Comparison of ENCODE assay signal across 8 cellular contexts in the genomic region with DNA sequence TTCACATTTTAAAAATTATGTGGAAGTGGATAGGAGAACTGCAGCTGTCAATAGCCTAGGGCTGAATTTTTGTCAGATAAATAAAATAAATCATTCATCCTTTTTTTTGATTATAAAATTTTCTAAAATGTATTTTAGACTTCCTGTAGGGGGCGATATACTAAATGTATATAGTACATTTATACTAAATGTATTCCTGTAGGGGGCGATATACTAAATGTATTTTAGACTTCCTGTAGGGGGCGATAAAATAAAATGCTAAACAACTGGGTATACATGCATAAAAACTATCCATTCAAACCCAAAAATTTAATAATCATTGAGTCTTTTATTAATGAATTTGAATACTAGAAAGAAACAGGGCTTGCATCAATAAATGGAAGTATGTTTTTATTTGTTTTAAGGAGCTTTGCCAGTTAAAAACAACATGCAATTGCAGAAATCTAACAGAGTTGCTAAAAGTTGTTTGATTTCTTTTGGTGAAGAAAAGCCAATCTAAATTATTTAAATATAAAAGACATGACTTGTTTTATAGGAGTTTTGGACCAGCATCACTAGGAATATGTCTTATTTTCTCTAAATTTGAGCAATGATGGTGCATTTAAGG. TPM values are rescaled to one million over a fixed set of nuclear protein-coding genes. Genes with fewer than 3 reads are reported as not detected.
A peak's percentile ranks its signal among the peaks of the same experiment; 100 is the strongest.
DNase-seq lines count a peak whose midpoint lies in the region; ATAC-seq, FAIRE-seq and TF ChIP-seq lines count a peak whose summit lies in the region.

No MANE protein-coding gene starts in this region.

- CTCF ChIA-PET in K562 (lab: Yijun Ruan, JAX; ENCODE audit: low intra/inter-chr PET ratio) = interaction anchor here (0.5 to 4.1 kb wide), 16 partner anchors 9 to 592 kb away, joined by 3 to 29 read pairs (median 4); no protein-coding TSS in a partner anchor

- no peak overlapping the region for H3K9ac ChIP-seq in K562 (ENCODE audit: insufficient read depth in 1 of 2, low read depth in 2 of 2, low read length in 2 of 2)

- no peak overlapping the region for H2AFZ ChIP-seq in K562 (ENCODE audit: low read depth, low read length)

- no peak for TF ChIP-seq EP300 in K562 (IDR thresholded peaks at IDR 0.05; ENCODE audit: low read length)

- 0% methylated on average over 3 of the region's 3 CpGs for WGBS in K562 (ENCODE audit: insufficient coverage, low coverage, missing lambda C conversion rate)

- H3K79me2 ChIP-seq in K562 (ENCODE audit: control insufficient read depth, insufficient read depth, low read length) = no peaks in the 10 kb centered on the region

- POLR2A ChIA-PET in K562 (lab: Yijun Ruan, JAX) = no interaction called here

- H3K4me1 ChIP-seq in K562 (replicated peaks in 1 of 2; ENCODE audit: control insufficient read depth in 2 of 2, insufficient read depth in 2 of 2, low read length in 2 of 2) = no peaks in the 10 kb centered on the region; a peak in 1 of 5 replicates

- no peak overlapping the region for H3K4me2 ChIP-seq in K562 (ENCODE audit: insufficient read depth, low read length)

- ATAC-seq in K562 (peak; percentile 58; the same call in 2 of the 3 replicates), HG02571 (IDR thresholded peaks at IDR 0.05; ENCODE audit: unreplicated experiment) (no peak)

- intact Hi-C loops in K562 (cut with micrococcal nuclease) = loop anchor here (2.0 to 5.0 kb wide), 2 partner anchors 119 to 252 kb away; no protein-coding TSS in a partner anchor

- H3K9me3 ChIP-seq in K562 (replicated peaks; ENCODE audit: control insufficient read depth, insufficient read depth, low read depth, low read length) = no peaks in the 10 kb centered on the region; the same call in 1 of the 2 replicates

- BruUV-seq in K562 (replicated peaks; lab: Mats Ljungman, UMichigan) = no TSS peak

- H3K27me3 ChIP-seq in K562 (ENCODE audit: control insufficient read depth in 2 of 2, insufficient read depth in 2 of 2, low read length in 2 of 2) = peaks cover 5 to 20% of the 10 kb centered on the region in 2 experiments; a peak in 3 of 5 replicates

- H3K36me3 ChIP-seq in K562 (ENCODE audit: control insufficient read depth, insufficient read depth, low read length) = no peaks in the 10 kb centered on the region

- no peaks in the 10 kb centered on the region for H4K20me1 ChIP-seq in K562 (replicated peaks; ENCODE audit: control insufficient read depth, insufficient read depth, low read length)

- H3K27ac ChIP-seq in K562 (ENCODE audit: extremely low read depth, low read depth, low read length) = no peak overlapping the region

- DNase-seq in DMS114 treated with DMSO at 0.1 percent for 48 hours (lab: John Stamatoyannopoulos, UW; ENCODE audit: unreplicated experiment) (peak; percentile 32), H4 (ENCODE audit: low spot score) (peak; percentile 31), NCI-H2196 (lab: John Stamatoyannopoulos, UW; ENCODE audit: unreplicated experiment) (peak; percentile 55), K562 (ENCODE audit: extremely low read depth in 1 of 4, low spot score in 3 of 4) (peak; percentile 23 to 55 (median 48)), midbrain (lab: John Stamatoyannopoulos, UW) (peak; percentile 12), epidermal melanocyte (ENCODE audit: insufficient read length, low spot score) (no peak), HuH-7.5 (ENCODE audit: low spot score) (no peak)

- TF ChIP-seq POLR2A in K562 (conservative IDR thresholded peaks at IDR 0.05) = no peak

- TF ChIP-seq CTCF in K562 (IDR thresholded peaks at IDR 0.05 in 2 of 3, conservative IDR thresholded peaks at IDR 0.05 in 1 of 3; ENCODE audit: insufficient read depth in 2 of 3, low read depth in 1 of 3, low read length in 3 of 3) = peak; percentile 75 to 100 (median 99)

- in situ Hi-C loops in K562 (cut with MboI) = loop anchor here (10.0 kb wide), 1 partner anchor 105 kb away; a partner anchor contains a TSS

- no peak overlapping the region for H3K4me3 ChIP-seq in K562

- FAIRE-seq in K562 (lab: Jason Lieb, UNC) = no peak

- TF ChIP-seq RAD21 in K562 (CRISPR knock-in tag; conservative IDR thresholded peaks at IDR 0.05 in 1 of 2, IDR thresholded peaks at IDR 0.05 in 1 of 2) = peak in 1 of 2 experiments; percentile 58; a peak in 3 of 4 replicates

- H3K9me1 ChIP-seq in K562 (ENCODE audit: control insufficient read depth, insufficient read depth, low read length) = no peaks in the 10 kb centered on the region

TF ChIP-seq in K562, 482 proteins besides CTCF, POLR2A, EP300 and RAD21 (continues in another document):
- TF ChIP-seq, protein P1, sequence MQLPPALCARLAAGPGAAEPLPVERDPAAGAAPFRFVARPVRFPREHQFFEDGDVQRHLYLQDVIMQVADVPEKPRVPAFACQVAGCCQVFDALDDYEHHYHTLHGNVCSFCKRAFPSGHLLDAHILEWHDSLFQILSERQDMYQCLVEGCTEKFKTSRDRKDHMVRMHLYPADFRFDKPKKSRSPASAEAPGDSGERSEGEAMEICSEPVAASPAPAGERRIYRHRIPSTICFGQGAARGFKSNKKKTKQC (CRISPR knock-in tag; IDR thresholded peaks at IDR 0.05) = no peak
- TF ChIP-seq CBFB (CRISPR knock-in tag; IDR thresholded peaks at IDR 0.05) = no peak
- TF ChIP-seq, protein P2, sequence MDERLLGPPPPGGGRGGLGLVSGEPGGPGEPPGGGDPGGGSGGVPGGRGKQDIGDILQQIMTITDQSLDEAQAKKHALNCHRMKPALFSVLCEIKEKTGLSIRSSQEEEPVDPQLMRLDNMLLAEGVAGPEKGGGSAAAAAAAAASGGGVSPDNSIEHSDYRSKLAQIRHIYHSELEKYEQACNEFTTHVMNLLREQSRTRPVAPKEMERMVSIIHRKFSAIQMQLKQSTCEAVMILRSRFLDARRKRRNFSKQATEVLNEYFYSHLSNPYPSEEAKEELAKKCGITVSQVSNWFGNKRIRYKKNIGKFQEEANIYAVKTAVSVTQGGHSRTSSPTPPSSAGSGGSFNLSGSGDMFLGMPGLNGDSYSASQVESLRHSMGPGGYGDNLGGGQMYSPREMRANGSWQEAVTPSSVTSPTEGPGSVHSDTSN (CRISPR knock-in tag; IDR thresholded peaks at IDR 0.05; ENCODE audit: low read depth) = no peak
- TF ChIP-seq, protein P2 (tag; conservative IDR thresholded peaks at IDR 0.05; ENCODE audit: low read depth) = 0 out of 2 replicates have a peak, but pooled peaks have one; percentile 19
- peak; percentile 63; the same call in 1 of the 2 replicates for TF ChIP-seq KLF16 (IDR thresholded peaks at IDR 0.05)

RNA-seq across cellular contexts. Expression of a gene that starts 31.4 kb away (rescaled TPM):
- total RNA-seq in H4 (2014; rRNA removed; shearing (Covaris generic)) = not detected in 2 replicates
- 0.09 TPM in 1 of 2 replicates, not detected in the other for total RNA-seq in K562 (2011; cell fraction: chromatin; rRNA removed; ENCODE audit: low replicate concordance)
- 0.13 and 0.17 TPM in 2 replicates for total RNA-seq in K562 (2011; cell fraction: nucleolus; rRNA removed)
- not detected in 2 replicates for total RNA-seq in K562 (2011; cell fraction: nucleoplasm; rRNA removed)
- total RNA-seq in K562 (2014; rRNA removed) (not detected in 2 replicates), K562 (2014; rRNA removed; fragmentation: Illumina TruSeq; extraction: Trizol) (not detected in 2 replicates), K562 (2015; rRNA removed; fragmentation: Illumina TruSeq; extraction: Trizol) (not detected in 2 replicates), K562 (2021) (0.04 and 0.22 TPM in 2 replicates)
- polyA plus RNA-seq in K562 (2011; rRNA removed) (0.03 and 0.08 TPM in 2 replicates), K562 (2014; fragmentation: Illumina TruSeq; extraction: Trizol) (0.08 TPM in 1 of 2 replicates, not detected in the other), K562 (2014; fragmentation: Nextera tagmentation; extraction: Ambion mirVana) (under 1 TPM in 1 of 2 experiments, not detected in 1; 0.03 TPM), K562 (2014; rRNA removed) (not detected in 2 replicates)
- 0.03 TPM in 1 of 2 replicates, not detected in the other for polyA plus RNA-seq in K562 (2011; cell fraction: cytosol; rRNA removed)
- 0.09 TPM in 1 of 2 replicates, not detected in the other for polyA plus RNA-seq in K562 (2011; cell fraction: nucleus; rRNA removed)
- 0.07 TPM in 1 of 2 replicates, not detected in the other for polyA plus RNA-seq in K562 (2012)
- 0.09 and 0.11 TPM in 2 replicates for polyA minus RNA-seq in K562 (2011; rRNA and poly(A)+ RNA removed)
- polyA minus RNA-seq in K562 (2011; cell fraction: cytosol; rRNA and poly(A)+ RNA removed) = not detected in 2 replicates
- polyA minus RNA-seq in K562 (2011; cell fraction: nucleus; rRNA and poly(A)+ RNA removed) = not detected in 2 replicates

RNA-seq across cellular contexts. Expression of a gene that starts 46.8 kb away (rescaled TPM):
- total RNA-seq in H4 (2014; rRNA removed; shearing (Covaris generic)) = not detected in 2 replicates
- total RNA-seq in K562 (2011; cell fraction: chromatin; rRNA removed; ENCODE audit: low replicate concordance) = not detected in 2 replicates
- total RNA-seq in K562 (2011; cell fraction: nucleolus; rRNA removed) = not detected in 2 replicates
- total RNA-seq in K562 (2011; cell fraction: nucleoplasm; rRNA removed) = not detected in 2 replicates
- total RNA-seq in K562 (2014; rRNA removed) (not detected in 2 replicates), K562 (2014; rRNA removed; fragmentation: Illumina TruSeq; extraction: Trizol) (not detected in 2 replicates), K562 (2015; rRNA removed; fragmentation: Illumina TruSeq; extraction: Trizol) (not detected in 2 replicates), K562 (2021) (not detected in 2 replicates)
- polyA plus RNA-seq in K562 (2011; rRNA removed) (not detected in 2 replicates), K562 (2014; fragmentation: Illumina TruSeq; extraction: Trizol) (not detected in 2 replicates), K562 (2014; fragmentation: Nextera tagmentation; extraction: Ambion mirVana) (not detected), K562 (2014; rRNA removed) (not detected in 2 replicates)
- not detected in 2 replicates for polyA plus RNA-seq in K562 (2011; cell fraction: cytosol; rRNA removed)
- polyA plus RNA-seq in K562 (2011; cell fraction: nucleus; rRNA removed) = not detected in 2 replicates
- polyA plus RNA-seq in K562 (2012) = not detected in 2 replicates
- polyA minus RNA-seq in K562 (2011; rRNA and poly(A)+ RNA removed) = not detected in 2 replicates
- polyA minus RNA-seq in K562 (2011; cell fraction: cytosol; rRNA and poly(A)+ RNA removed) = not detected in 2 replicates
- not detected in 2 replicates for polyA minus RNA-seq in K562 (2011; cell fraction: nucleus; rRNA and poly(A)+ RNA removed)

Comparison
In these comparisons a context has a peak if more than half of its experiments do, and no peak if none do; other contexts are left out.
1. DNase-seq: peak in DMS114 treated with DMSO at 0.1 percent for 48 hours (single experiment), H4 (single experiment), NCI-H2196 (single experiment), K562 (4 of 4) and midbrain (single experiment); none in epidermal melanocyte (single experiment) and HuH-7.5 (single experiment).